In genomic region chr9:93667006-93667405, GRCh38 we compare ENCODE assay signal across 28 cellular contexts.
DNase-seq lines count a peak whose midpoint lies in the region; ATAC-seq and TF ChIP-seq lines count a peak whose summit lies in the region.
"Had no signal": no experiment of that assay in that cellular context is flagged by ENCODE, and none has a peak within 500 bp of the region (broad histone marks: within the 10 kb centered on the region; RNA-seq: fewer than 3 reads in every experiment).

No MANE protein-coding gene starts in this region.

- H3K9me3 ChIP-seq in Peyer's patch: no peaks in the 10 kb centered on the region
- no peaks in the 10 kb centered on the region for H3K9me3 ChIP-seq in psoas muscle
- H3K9me3 ChIP-seq: breast epithelium, MG63, thyroid gland had no signal

- no peak for TF ChIP-seq POLR2A in Peyer's patch (IDR thresholded peaks at IDR 0.05)

- intact Hi-C loops in left ventricle myocardium superior (cut with micrococcal nuclease): no loop called here
- intact Hi-C loops in psoas muscle (cut with DNase I): no loop called here

- DNase-seq in activated CD4-positive, CD25-positive, alpha-beta regulatory T cell treated with anti-CD3 and anti-CD28 coated beads, Interleukin-2, amount 50 U/mL, for 72 hours: peak; percentile 17
- DNase-seq in Peyer's patch (peak in 2 of 3 donors; percentile 22 to 42), left ventricle myocardium superior (peak; percentile 23), psoas muscle (peak; percentile 13 to 39), NCI-H187 treated with DMSO at 0.1 percent for 48 hours (lab: John Stamatoyannopoulos, UW) (no peak)
- DNase-seq: activated CD4-positive, alpha-beta memory T cell treated with anti-CD3 and anti-CD28 coated beads for 36 hours; activated naive CD8-positive, alpha-beta T cell treated with anti-CD3 and anti-CD28 coated beads, Interleukin-2, amount 50 U/mL, for 24 hours; activated T-cell treated with anti-CD3 and anti-CD28 coated beads, Interleukin-2, amount 50 U/mL, for 48 hours; dermis blood vessel endothelial cell; DMS79 treated with DMSO at 0.1 percent for 48 hours; foreskin fibroblast; hippocampal formation; MG63; NCI-H1417 treated with DMSO at 0.1 percent for 48 hours; NCI-H2171; NCI-H69; SHP77; small intestine; stimulated activated CD4-positive, alpha-beta T cell treated with anti-CD3 and anti-CD28 coated beads, Interleukin-2, amount 100 ng/mL, for 48 hours; stimulated activated naive CD4-positive, alpha-beta T cell treated with Interleukin-2 at 50 U/mL for 16 hours; thyroid gland had no signal

- 86 to 93% (median 91%) methylated on average over 18 of the region's 18 CpGs for WGBS in psoas muscle, 3 donors

- H3K4me3 ChIP-seq in Peyer's patch (no peak overlapping the region), psoas muscle (no peak overlapping the region)
- H3K4me3 ChIP-seq: breast epithelium, MG63, thyroid gland had no signal

- TF ChIP-seq CTCF in Peyer's patch (IDR thresholded peaks at IDR 0.05) (no peak), psoas muscle (IDR thresholded peaks at IDR 0.05) (no peak)

- H3K36me3 ChIP-seq in Peyer's patch: peaks cover 0 to 47% (median 0%) of the 10 kb centered on the region in 3 donors
- peaks cover 0 to 55% of the 10 kb centered on the region in 2 donors for H3K36me3 ChIP-seq in psoas muscle (ENCODE audit: insufficient read depth in 1 of 2, low read depth in 1 of 2)
- H3K36me3 ChIP-seq: breast epithelium, MG63 had no signal

- ATAC-seq in activated CD4-positive, CD25-positive, alpha-beta regulatory T cell treated with anti-CD3 and anti-CD28 coated beads, Interleukin-2, amount 50 U/mL, for 24 hours: no peak
- ATAC-seq in left ventricle myocardium superior (no peak), psoas muscle (no peak), HG02885 (IDR thresholded peaks at IDR 0.05; ENCODE audit: poor library complexity, unreplicated experiment) (no peak), SK-N-SH treated with all-trans-retinoic acid at 6 μM for 48 hours (no peak)
- ATAC-seq: activated naive CD8-positive, alpha-beta T cell treated with anti-CD3 and anti-CD28 coated beads, Interleukin-2, amount 50 U/mL, for 24 hours; T-cell had no signal

- H3K4me1 ChIP-seq in Peyer's patch (no peaks in the 10 kb centered on the region), psoas muscle (no peaks in the 10 kb centered on the region)
- H3K4me1 ChIP-seq: breast epithelium, thyroid gland had no signal

- H3K27me3 ChIP-seq in Peyer's patch: no peaks in the 10 kb centered on the region
- H3K27me3 ChIP-seq in psoas muscle (ENCODE audit: insufficient read depth in 3 of 3, low read length in 2 of 3): no peaks in the 10 kb centered on the region
- H3K27me3 ChIP-seq: breast epithelium, MG63, thyroid gland had no signal

- H3K27ac ChIP-seq in Peyer's patch (no peak overlapping the region), psoas muscle (no peak overlapping the region)
- H3K27ac ChIP-seq: 22Rv1, breast epithelium, HL-60, thyroid gland had no signal

TF ChIP-seq in SK-N-SH treated with all-trans-retinoic acid at 6 μM for 48 hours, 23 proteins besides CTCF, POLR2A, EP300 and RAD21:
- TF ChIP-seq RARB (CRISPR knock-in tag; IDR thresholded peaks at IDR 0.05) (no peak), ISL1 (CRISPR knock-in tag; IDR thresholded peaks at IDR 0.05) (no peak), CREB5 (CRISPR knock-in tag; IDR thresholded peaks at IDR 0.05; ENCODE audit: low read depth) (no peak)
